10 cellular contexts compared by ENCODE assay signal in genomic region chr10:11255796-11256444, GRCh38.
A peak's percentile ranks its signal among the peaks of the same experiment; 100 is the strongest.
DNase-seq lines count a peak whose midpoint lies in the region; TF ChIP-seq lines count a peak whose summit lies in the region.
"Had no signal": no experiment of that assay in that cellular context is flagged by ENCODE, and none has a peak within 500 bp of the region (broad histone marks: within the 10 kb centered on the region; RNA-seq: fewer than 3 reads in every experiment).

No MANE protein-coding gene starts in this region.

- H3K27ac Mint-ChIP-seq in activated naive CD4-positive, alpha-beta T cell treated with anti-CD3 and anti-CD28 coated beads for 36 hours = peak overlapping the region; percentile 86
- H3K27ac Mint-ChIP-seq in activated naive CD4-positive, alpha-beta T cell treated with anti-CD3 and anti-CD28 coated beads, Interleukin-2, amount 10 ng/mL, durations not matched to agents 7 days and 5 days = no peak overlapping the region
- peak overlapping the region; percentile 91 to 99 (median 92) for H3K27ac Mint-ChIP-seq in IgD-negative memory B cell
- H3K27ac Mint-ChIP-seq in activated naive CD8-positive, alpha-beta T cell treated with anti-CD3 and anti-CD28 coated beads for 36 hours = peak overlapping the region; percentile 80

- TF ChIP-seq POLR2A in testis (IDR thresholded peaks at IDR 0.05) = no peak

- no peaks in the 10 kb centered on the region for H3K27me3 Mint-ChIP-seq in activated naive CD4-positive, alpha-beta T cell treated with anti-CD3 and anti-CD28 coated beads for 36 hours (ENCODE audit: low read depth)
- no peaks in the 10 kb centered on the region for H3K27me3 Mint-ChIP-seq in activated naive CD4-positive, alpha-beta T cell treated with anti-CD3 and anti-CD28 coated beads, Interleukin-2, amount 10 ng/mL, durations not matched to agents 7 days and 5 days
- no peaks in the 10 kb centered on the region for H3K27me3 Mint-ChIP-seq in IgD-negative memory B cell
- no peaks in the 10 kb centered on the region for H3K27me3 Mint-ChIP-seq in activated naive CD8-positive, alpha-beta T cell treated with anti-CD3 and anti-CD28 coated beads for 36 hours

- peaks cover 67% of the 10 kb centered on the region for H3K4me1 Mint-ChIP-seq in activated naive CD4-positive, alpha-beta T cell treated with anti-CD3 and anti-CD28 coated beads for 36 hours (ENCODE audit: low read depth)
- peaks cover 45% of the 10 kb centered on the region for H3K4me1 Mint-ChIP-seq in activated naive CD4-positive, alpha-beta T cell treated with anti-CD3 and anti-CD28 coated beads, Interleukin-2, amount 10 ng/mL, durations not matched to agents 7 days and 5 days
- peaks cover 43 to 64% (median 61%) of the 10 kb centered on the region in 3 donors for H3K4me1 Mint-ChIP-seq in IgD-negative memory B cell
- H3K4me1 Mint-ChIP-seq in activated naive CD8-positive, alpha-beta T cell treated with anti-CD3 and anti-CD28 coated beads for 36 hours = peaks cover 53% of the 10 kb centered on the region

- H3K9me3 Mint-ChIP-seq in activated naive CD4-positive, alpha-beta T cell treated with anti-CD3 and anti-CD28 coated beads for 36 hours = no peaks in the 10 kb centered on the region
- H3K9me3 Mint-ChIP-seq in activated naive CD4-positive, alpha-beta T cell treated with anti-CD3 and anti-CD28 coated beads, Interleukin-2, amount 10 ng/mL, durations not matched to agents 7 days and 5 days = no peaks in the 10 kb centered on the region
- no peaks in the 10 kb centered on the region for H3K9me3 Mint-ChIP-seq in IgD-negative memory B cell
- H3K9me3 Mint-ChIP-seq in activated naive CD8-positive, alpha-beta T cell treated with anti-CD3 and anti-CD28 coated beads for 36 hours = no peaks in the 10 kb centered on the region

- intact Hi-C loops in activated naive CD4-positive, alpha-beta T cell treated with anti-CD3 and anti-CD28 coated beads for 36 hours (cut with micrococcal nuclease) = loop anchor here (2.0 kb wide), 1 partner anchor 21 kb away; no protein-coding TSS in a partner anchor
- intact Hi-C loops in testis (cut with DNase I; ENCODE audit: low total_unique reads) = no loop called here

- no peaks in the 10 kb centered on the region for H3K36me3 ChIP-seq in testis (ENCODE audit: low read depth, missing control alignments)

- no peak overlapping the region for H3K4me3 Mint-ChIP-seq in activated naive CD4-positive, alpha-beta T cell treated with anti-CD3 and anti-CD28 coated beads for 36 hours
- no peak overlapping the region for H3K4me3 Mint-ChIP-seq in activated naive CD4-positive, alpha-beta T cell treated with anti-CD3 and anti-CD28 coated beads, Interleukin-2, amount 10 ng/mL, durations not matched to agents 7 days and 5 days
- H3K4me3 Mint-ChIP-seq in IgD-negative memory B cell = peak overlapping the region in 3 of 4 donors; percentile 30 to 88 (median 82)
- H3K4me3 Mint-ChIP-seq in activated naive CD8-positive, alpha-beta T cell treated with anti-CD3 and anti-CD28 coated beads for 36 hours = no peak overlapping the region

- peaks cover 38% of the 10 kb centered on the region for H3K36me3 Mint-ChIP-seq in activated naive CD4-positive, alpha-beta T cell treated with anti-CD3 and anti-CD28 coated beads for 36 hours (ENCODE audit: low read depth)
- peaks cover 76% of the 10 kb centered on the region for H3K36me3 Mint-ChIP-seq in activated naive CD4-positive, alpha-beta T cell treated with anti-CD3 and anti-CD28 coated beads, Interleukin-2, amount 10 ng/mL, durations not matched to agents 7 days and 5 days
- H3K36me3 Mint-ChIP-seq in IgD-negative memory B cell = peaks cover 3% of the 10 kb centered on the region
- H3K36me3 Mint-ChIP-seq in activated naive CD8-positive, alpha-beta T cell treated with anti-CD3 and anti-CD28 coated beads for 36 hours = peaks cover 58% of the 10 kb centered on the region

- no peak overlapping the region for H3K27ac ChIP-seq in testis
- no peak overlapping the region for H3K27ac ChIP-seq in substantia nigra (ENCODE audit: low read depth, low read length, poor library complexity, severe bottlenecking)

- CTCF ChIA-PET in activated naive CD4-positive, alpha-beta T cell treated with anti-CD3 and anti-CD28 coated beads for 36 hours (lab: Charles Lee) = interaction anchor here (0.6 to 1.6 kb wide), 4 partner anchors 10 to 145 kb away, joined by 3 to 8 read pairs (median 3); no protein-coding TSS in a partner anchor
- CTCF ChIA-PET in activated naive CD4-positive, alpha-beta T cell treated with anti-CD3 and anti-CD28 coated beads, Interleukin-2, amount 10 ng/mL, durations not matched to agents 7 days and 5 days (lab: Charles Lee) = no interaction called here

- H3K4me3 ChIP-seq in testis = no peak overlapping the region

- WGBS in testis, 2 donors = 76 to 79% methylated on average over 7 of the region's 7 CpGs

- no peaks in the 10 kb centered on the region for H3K27me3 ChIP-seq in testis

- H3K9me3 ChIP-seq in testis = no peaks in the 10 kb centered on the region

- H3K4me1 ChIP-seq in testis = no peaks in the 10 kb centered on the region

- no peak for DNase-seq in activated naive CD4-positive, alpha-beta T cell treated with anti-CD3 and anti-CD28 coated beads for 36 hours
- no peak for DNase-seq in activated naive CD4-positive, alpha-beta T cell treated with anti-CD3 and anti-CD28 coated beads, Interleukin-2, amount 10 ng/mL, durations not matched to agents 7 days and 5 days
- no peak for DNase-seq in activated naive CD8-positive, alpha-beta T cell treated with anti-CD3 and anti-CD28 coated beads for 36 hours
- peak; percentile 32 for DNase-seq in testis
- DNase-seq in substantia nigra (lab: John Stamatoyannopoulos, UW) = no peak
- no peak for DNase-seq in stimulated activated CD4-positive, alpha-beta T cell treated with anti-CD3 and anti-CD28 coated beads, Interleukin-4, amount 100 ng/mL, for 24 hours
- no peak for DNase-seq in ureter (ENCODE audit: low spot score)
- DNase-seq: NCI-H226; stimulated activated CD4-positive, alpha-beta T cell treated with anti-CD3 and anti-CD28 coated beads, Interleukin-1b, Interleukin-23, amount 100 ng/mL, for 48 hours had no signal

- no peak for TF ChIP-seq CTCF in testis (IDR thresholded peaks at IDR 0.05)

Comparison
In these comparisons a context has a peak if more than half of its experiments do, and no peak if none do; other contexts are left out.
1. H3K4me3 Mint-ChIP-seq: peak in IgD-negative memory B cell (3 of 4); none in activated naive CD4-positive, alpha-beta T cell treated with anti-CD3 and anti-CD28 coated beads for 36 hours (single experiment), activated naive CD4-positive, alpha-beta T cell treated with anti-CD3 and anti-CD28 coated beads, Interleukin-2, amount 10 ng/mL, durations not matched to agents 7 days and 5 days (single experiment) and activated naive CD8-positive, alpha-beta T cell treated with anti-CD3 and anti-CD28 coated beads for 36 hours (single experiment).